In genomic region chr16:57893559-57894389, GRCh38 we compare ENCODE assay signal across 10 cellular contexts.
DNase-seq lines count a peak whose midpoint lies in the region; TF ChIP-seq lines count a peak whose summit lies in the region.
"Had no signal": no experiment of that assay in that cellular context is flagged by ENCODE, and none has a peak within 500 bp of the region (broad histone marks: within the 10 kb centered on the region; RNA-seq: fewer than 3 reads in every experiment).

No MANE protein-coding gene starts in this region.

- no peak overlapping the region for H3K4me3 ChIP-seq in mammary epithelial cell (replicated peaks in 1 of 3; ENCODE audit: insufficient read depth in 1 of 3, low read depth in 2 of 3, low read length in 3 of 3)
- no peak overlapping the region for H3K4me3 ChIP-seq in liver (ENCODE audit: low read depth in 1 of 3, low read length in 3 of 3)
- no peak overlapping the region for H3K4me3 ChIP-seq in ovary

- no peaks in the 10 kb centered on the region for H3K27me3 ChIP-seq in mammary epithelial cell (ENCODE audit: insufficient read depth, low read length)
- H3K27me3 ChIP-seq in liver (ENCODE audit: control insufficient read depth in 4 of 4, insufficient read depth in 4 of 4, low read length in 3 of 4) = no peaks in the 10 kb centered on the region
- H3K27me3 ChIP-seq in ovary = no peaks in the 10 kb centered on the region

- TF ChIP-seq RAD21 in liver (IDR thresholded peaks at IDR 0.05) = peak in 1 of 2 donors; percentile 34

- no peak for TF ChIP-seq POLR2A in ovary (IDR thresholded peaks at IDR 0.05)

- H3K27ac ChIP-seq in mammary epithelial cell (ENCODE audit: insufficient read depth, low read depth, low read length) (no peak overlapping the region), liver (ENCODE audit: low read depth in 1 of 2, low read length in 2 of 2) (peak overlapping the region; percentile 94 to 99), ovary (no peak overlapping the region)

- H3K9me3 ChIP-seq in mammary epithelial cell (replicated peaks; ENCODE audit: insufficient read depth, low read length) = no peaks in the 10 kb centered on the region
- no peaks in the 10 kb centered on the region for H3K9me3 ChIP-seq in liver (ENCODE audit: control insufficient read depth in 4 of 4, low read length in 3 of 4)
- H3K9me3 ChIP-seq in ovary = no peaks in the 10 kb centered on the region

- WGBS in mammary epithelial cell (ENCODE audit: low coverage, missing lambda C conversion rate) = 58% methylated on average over 14 of the region's 17 CpGs
- WGBS in liver = 20% methylated on average over 17 of the region's 17 CpGs
- WGBS in ovary, 3 donors = 64 to 71% (median 70%) methylated on average over 17 of the region's 17 CpGs

- no peaks in the 10 kb centered on the region for H3K79me2 ChIP-seq in mammary epithelial cell (ENCODE audit: insufficient read depth, low read length)

- TF ChIP-seq CTCF in mammary epithelial cell (conservative IDR thresholded peaks at IDR 0.05 in 1 of 2, IDR thresholded peaks at IDR 0.05 in 1 of 2; ENCODE audit: extremely low read depth in 1 of 2, insufficient read depth in 1 of 2, low read depth in 1 of 2, low read length in 2 of 2) (no peak), liver (IDR thresholded peaks at IDR 0.05; ENCODE audit: low read depth, low read length, missing input control) (no peak), ovary (IDR thresholded peaks at IDR 0.05) (no peak)

- H3K36me3 ChIP-seq in mammary epithelial cell (ENCODE audit: insufficient read depth, low read length) (no peaks in the 10 kb centered on the region), liver (ENCODE audit: control insufficient read depth in 4 of 4, insufficient read depth in 3 of 4, low read depth in 1 of 4, low read length in 3 of 4) (no peaks in the 10 kb centered on the region), ovary (no peaks in the 10 kb centered on the region)

- no peaks in the 10 kb centered on the region for H4K20me1 ChIP-seq in mammary epithelial cell (ENCODE audit: insufficient read depth, low read length)

- no peak overlapping the region for H3K9ac ChIP-seq in mammary epithelial cell (ENCODE audit: insufficient read depth, low read length)
- H3K9ac ChIP-seq in liver (ENCODE audit: low read depth in 1 of 2, low read length in 2 of 2) = peak overlapping the region; percentile 56 to 82

- in situ Hi-C loops in ACHN (cut with HindIII; ENCODE audit: low pct_ligation_motif_present, low pct_unique_long_range_greater_than_20kb, low sequenced_read_pairs) = no loop called here
- in situ Hi-C loops in mammary epithelial cell (cut with MboI; ENCODE audit: low sequenced_read_pairs in 2 of 2) = loop anchor here in 1 of 2 donors (25.0 kb wide), 1 partner anchor 306 kb away; no protein-coding TSS in a partner anchor

- H3K4me1 ChIP-seq in mammary epithelial cell (ENCODE audit: insufficient read depth, low read length) (peaks cover 18% of the 10 kb centered on the region), liver (ENCODE audit: control insufficient read depth in 4 of 4, insufficient read depth in 4 of 4, low read length in 3 of 4) (peaks cover 22 to 54% (median 40%) of the 10 kb centered on the region in 4 donors), ovary (ENCODE audit: insufficient read depth) (no peaks in the 10 kb centered on the region)

- CTCF ChIA-PET in mammary epithelial cell (lab: Charles Lee; ENCODE audit: low non-redundant PET) = no interaction called here

- dilution Hi-C loops in mammary epithelial cell (cut with HindIII; ENCODE audit: low sequenced_read_pairs) = no loop called here

- H2AFZ ChIP-seq in mammary epithelial cell (ENCODE audit: low read depth, low read length) = peak overlapping the region; percentile 17

- H3K4me2 ChIP-seq in mammary epithelial cell (ENCODE audit: insufficient read depth, low read depth, low read length) = peak overlapping the region; percentile 23

- intact Hi-C loops in mammary epithelial cell (cut with micrococcal nuclease) = no loop called here
- intact Hi-C loops in ovary (cut with DNase I) = no loop called here

- DNase-seq in ACHN (peak; percentile 67), Kasumi-1 (lab: John Stamatoyannopoulos, UW) (peak; percentile 65 to 77), mammary epithelial cell (peak; percentile 94), ovary (no peak), GDM1 (lab: John Stamatoyannopoulos, UW) (no peak), NCI-H1105 (lab: John Stamatoyannopoulos, UW) (no peak)
- DNase-seq in activated CD8-positive, alpha-beta memory T cell treated with anti-CD3 and anti-CD28 coated beads, Interleukin-2, amount 50 U/mL, for 48 hours = no peak
- DNase-seq: DND-41, NCI-H69 had no signal

- TF ChIP-seq EP300 in ovary (IDR thresholded peaks at IDR 0.05) = no peak

- BruUV-seq in mammary epithelial cell (replicated peaks; lab: Mats Ljungman, UMichigan) = no TSS peak

TF ChIP-seq in liver, 16 proteins besides CTCF, POLR2A, EP300 and RAD21:
- TF ChIP-seq GABPA (IDR thresholded peaks at IDR 0.05 in 1 of 2, conservative IDR thresholded peaks at IDR 0.05 in 1 of 2) (peak; percentile 18 to 36), TAF1 (conservative IDR thresholded peaks at IDR 0.05) (no peak), JUND (IDR thresholded peaks at IDR 0.05) (peak in 1 of 2 donors; percentile 6), MAX (IDR thresholded peaks at IDR 0.05) (peak; percentile 89), FOXA2 (IDR thresholded peaks at IDR 0.05) (peak; percentile 41), SP1 (IDR thresholded peaks at IDR 0.05) (peak; percentile 69), EGR1 (IDR thresholded peaks at IDR 0.05; ENCODE audit: low read depth in 2 of 2) (peak; percentile 57 to 92), YY1 (IDR thresholded peaks at IDR 0.05) (peak; percentile 6), ZBTB33 (IDR thresholded peaks at IDR 0.05) (peak; percentile 56), NR2F2 (IDR thresholded peaks at IDR 0.05) (peak; percentile 26), HNF4A (conservative IDR thresholded peaks at IDR 0.05) (peak; percentile 52), HNF4G (IDR thresholded peaks at IDR 0.05) (peak; percentile 6), FOXA1 (IDR thresholded peaks at IDR 0.05) (no peak), RXRA (IDR thresholded peaks at IDR 0.05) (peak; percentile 67 to 85)
- TF ChIP-seq, protein P1, sequence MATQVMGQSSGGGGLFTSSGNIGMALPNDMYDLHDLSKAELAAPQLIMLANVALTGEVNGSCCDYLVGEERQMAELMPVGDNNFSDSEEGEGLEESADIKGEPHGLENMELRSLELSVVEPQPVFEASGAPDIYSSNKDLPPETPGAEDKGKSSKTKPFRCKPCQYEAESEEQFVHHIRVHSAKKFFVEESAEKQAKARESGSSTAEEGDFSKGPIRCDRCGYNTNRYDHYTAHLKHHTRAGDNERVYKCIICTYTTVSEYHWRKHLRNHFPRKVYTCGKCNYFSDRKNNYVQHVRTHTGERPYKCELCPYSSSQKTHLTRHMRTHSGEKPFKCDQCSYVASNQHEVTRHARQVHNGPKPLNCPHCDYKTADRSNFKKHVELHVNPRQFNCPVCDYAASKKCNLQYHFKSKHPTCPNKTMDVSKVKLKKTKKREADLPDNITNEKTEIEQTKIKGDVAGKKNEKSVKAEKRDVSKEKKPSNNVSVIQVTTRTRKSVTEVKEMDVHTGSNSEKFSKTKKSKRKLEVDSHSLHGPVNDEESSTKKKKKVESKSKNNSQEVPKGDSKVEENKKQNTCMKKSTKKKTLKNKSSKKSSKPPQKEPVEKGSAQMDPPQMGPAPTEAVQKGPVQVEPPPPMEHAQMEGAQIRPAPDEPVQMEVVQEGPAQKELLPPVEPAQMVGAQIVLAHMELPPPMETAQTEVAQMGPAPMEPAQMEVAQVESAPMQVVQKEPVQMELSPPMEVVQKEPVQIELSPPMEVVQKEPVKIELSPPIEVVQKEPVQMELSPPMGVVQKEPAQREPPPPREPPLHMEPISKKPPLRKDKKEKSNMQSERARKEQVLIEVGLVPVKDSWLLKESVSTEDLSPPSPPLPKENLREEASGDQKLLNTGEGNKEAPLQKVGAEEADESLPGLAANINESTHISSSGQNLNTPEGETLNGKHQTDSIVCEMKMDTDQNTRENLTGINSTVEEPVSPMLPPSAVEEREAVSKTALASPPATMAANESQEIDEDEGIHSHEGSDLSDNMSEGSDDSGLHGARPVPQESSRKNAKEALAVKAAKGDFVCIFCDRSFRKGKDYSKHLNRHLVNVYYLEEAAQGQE (IDR thresholded peaks at IDR 0.05) = no peak
- TF ChIP-seq, protein P2, sequence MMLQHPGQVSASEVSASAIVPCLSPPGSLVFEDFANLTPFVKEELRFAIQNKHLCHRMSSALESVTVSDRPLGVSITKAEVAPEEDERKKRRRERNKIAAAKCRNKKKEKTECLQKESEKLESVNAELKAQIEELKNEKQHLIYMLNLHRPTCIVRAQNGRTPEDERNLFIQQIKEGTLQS (IDR thresholded peaks at IDR 0.05) = peak; percentile 72

Comparison
In these comparisons a context has a peak if more than half of its experiments do, and no peak if none do; other contexts are left out.
1. DNase-seq: peak in ACHN (single experiment), Kasumi-1 (2 of 2) and mammary epithelial cell (single experiment); none in ovary (0 of 5), GDM1 (single experiment), activated CD8-positive, alpha-beta memory T cell treated with anti-CD3 and anti-CD28 coated beads, Interleukin-2, amount 50 U/mL, for 48 hours (single experiment) and NCI-H1105 (single experiment).
2. H3K27ac ChIP-seq: peak in liver (2 of 2); none in mammary epithelial cell (single experiment) and ovary (0 of 2).